8 cellular contexts compared by ENCODE assay signal in the genomic region with DNA sequence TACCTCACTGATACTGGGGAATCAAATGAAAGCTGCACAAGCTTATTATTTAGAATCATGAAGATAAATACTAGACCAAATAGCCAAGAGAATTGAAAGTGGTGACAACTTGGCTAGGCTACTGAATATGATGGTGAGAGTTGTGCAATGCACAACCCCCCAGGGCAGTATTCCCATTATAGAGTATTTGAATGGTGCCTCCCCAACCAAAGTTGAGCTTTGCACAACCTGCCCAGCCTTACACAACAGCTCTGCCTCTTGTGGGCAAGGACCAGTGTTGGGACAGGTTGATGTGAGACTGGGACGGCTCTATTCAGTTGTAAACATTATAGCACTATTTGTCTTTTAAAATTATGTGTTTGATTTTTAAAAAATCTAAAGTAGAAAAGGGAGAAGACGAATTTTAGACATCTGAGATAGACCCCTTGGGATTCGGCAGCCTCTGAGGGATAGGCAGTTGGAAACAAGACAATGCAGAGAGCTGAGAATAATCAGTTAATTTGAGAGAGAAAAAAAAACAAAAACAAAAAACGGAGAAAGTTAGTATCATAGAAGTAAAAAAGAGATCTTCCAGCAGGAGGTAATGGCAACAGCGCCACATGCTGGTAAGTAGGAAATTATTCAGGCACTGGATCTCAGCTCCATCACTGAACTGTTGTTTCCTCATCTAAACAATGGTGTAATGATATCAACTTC.
DNase-seq lines count a peak whose midpoint lies in the region; ATAC-seq and TF ChIP-seq lines count a peak whose summit lies in the region.

No MANE protein-coding gene starts in this region.

- H3K36me3 Mint-ChIP-seq in activated naive CD4-positive, alpha-beta T cell treated with anti-CD3 and anti-CD28 coated beads, Interleukin-2, amount 10 ng/mL, durations not matched to agents 7 days and 5 days, result no peaks in the 10 kb centered on the region

- no peak overlapping the region for H3K23ac ChIP-seq in IMR-90 (ENCODE audit: low read depth, low read length)

- TF ChIP-seq RAD21 in IMR-90 (IDR thresholded peaks at IDR 0.05; ENCODE audit: low read length), result peak; percentile 76

- no peak overlapping the region for H4K91ac ChIP-seq in IMR-90 (ENCODE audit: insufficient read depth, low read depth, low read length)

- no peak overlapping the region for H3K27ac Mint-ChIP-seq in activated naive CD4-positive, alpha-beta T cell treated with anti-CD3 and anti-CD28 coated beads, Interleukin-2, amount 10 ng/mL, durations not matched to agents 7 days and 5 days

- no peaks in the 10 kb centered on the region for H3K79me1 ChIP-seq in IMR-90 (ENCODE audit: low read depth in 1 of 2, low read length in 2 of 2)

- no peak overlapping the region for H2AK9ac ChIP-seq in IMR-90 (replicated peaks; ENCODE audit: low read depth, low read length, poor library complexity)

- no peaks in the 10 kb centered on the region for H3K4me1 ChIP-seq in IMR-90 (ENCODE audit: control insufficient read depth, insufficient read depth, low read length)
- no peaks in the 10 kb centered on the region for H3K4me1 ChIP-seq in cardiac muscle cell (ENCODE audit: low read depth)

- H3K18ac ChIP-seq in IMR-90 (ENCODE audit: low read depth, low read length), result no peak overlapping the region

- H2AK5ac ChIP-seq in IMR-90 (ENCODE audit: low read depth, low read length), result no peak overlapping the region

- H3K9me1 ChIP-seq in IMR-90 (ENCODE audit: insufficient read depth, low read length), result no peaks in the 10 kb centered on the region

- H3K27me3 ChIP-seq in IMR-90 (ENCODE audit: control insufficient read depth, insufficient read depth, low read length) (peaks cover 2% of the 10 kb centered on the region; the same call in 1 of the 2 replicates), cardiac muscle cell (peaks cover 16% of the 10 kb centered on the region)

- no peak overlapping the region for H4K5ac ChIP-seq in IMR-90 (ENCODE audit: low read depth, low read length)

- H3K4me1 Mint-ChIP-seq in activated naive CD4-positive, alpha-beta T cell treated with anti-CD3 and anti-CD28 coated beads, Interleukin-2, amount 10 ng/mL, durations not matched to agents 7 days and 5 days, result peaks cover 13% of the 10 kb centered on the region

- CTCF ChIA-PET in IMR-90 (lab: Yijun Ruan, JAX), result interaction anchor here (0.5 to 3.0 kb wide), 9 partner anchors 14 to 231 kb away, joined by 3 to 16 read pairs (median 5); no protein-coding TSS in a partner anchor
- CTCF ChIA-PET in activated naive CD4-positive, alpha-beta T cell treated with anti-CD3 and anti-CD28 coated beads, Interleukin-2, amount 10 ng/mL, durations not matched to agents 7 days and 5 days (lab: Charles Lee), result interaction anchor here (0.6 to 8.0 kb wide), 45 partner anchors 9 to 558 kb away, joined by 3 to 178 read pairs (median 4); a partner anchor contains a TSS

- no peak overlapping the region for H3K27ac ChIP-seq in IMR-90 (ENCODE audit: insufficient read depth, low read length)
- no peak overlapping the region for H3K27ac ChIP-seq in cardiac muscle cell

- H3K9me3 ChIP-seq in IMR-90 (ENCODE audit: control insufficient read depth, insufficient read depth, low read length) (no peaks in the 10 kb centered on the region), cardiac muscle cell (ENCODE audit: low read depth) (no peaks in the 10 kb centered on the region)

- H2BK5ac ChIP-seq in IMR-90 (ENCODE audit: low read depth, low read length, poor library complexity, severe bottlenecking), result no peak overlapping the region

- H3K4me3 ChIP-seq in IMR-90 (ENCODE audit: insufficient read depth, low read depth, low read length) (no peak overlapping the region), cardiac muscle cell (no peak overlapping the region), skeletal muscle cell (ENCODE audit: low read depth, low read length) (no peak overlapping the region)

- TF ChIP-seq CTCF in IMR-90 (conservative IDR thresholded peaks at IDR 0.05; ENCODE audit: low read depth, low read length), result peak; percentile 83
- peak; percentile 76 for TF ChIP-seq CTCF in cardiac muscle cell (IDR thresholded peaks at IDR 0.05; ENCODE audit: low read depth, low read length)

- intact Hi-C loops in IMR-90 (cut with micrococcal nuclease), result loop anchor here (1.0 to 2.0 kb wide), 3 partner anchors 135 to 241 kb away; no protein-coding TSS in a partner anchor

- H4K8ac ChIP-seq in IMR-90 (ENCODE audit: low read depth in 2 of 2, low read length in 2 of 2), result no peak overlapping the region

- POLR2A ChIA-PET in IMR-90 (lab: Charles Lee; ENCODE audit: unreplicated experiment), result no interaction called here

- ATAC-seq in IMR-90 (ENCODE audit: low read depth) (peak; percentile 89), GM21717 (IDR thresholded peaks at IDR 0.05; ENCODE audit: unreplicated experiment) (no peak), HG03135 (IDR thresholded peaks at IDR 0.05; ENCODE audit: unreplicated experiment) (no peak)

- BruUV-seq in IMR-90 (replicated peaks; lab: Mats Ljungman, UMichigan), result no TSS peak

- H3K4me3 Mint-ChIP-seq in activated naive CD4-positive, alpha-beta T cell treated with anti-CD3 and anti-CD28 coated beads, Interleukin-2, amount 10 ng/mL, durations not matched to agents 7 days and 5 days, result no peak overlapping the region

- DNase-seq in DMS153 treated with DMSO at 0.1 percent for 48 hours (lab: John Stamatoyannopoulos, UW; ENCODE audit: unreplicated experiment), result peak; percentile 52
- peak; percentile 62 for DNase-seq in IMR-90
- DNase-seq in OCI-M1 (lab: John Stamatoyannopoulos, UW), result peak; percentile 65
- DNase-seq in activated naive CD4-positive, alpha-beta T cell treated with anti-CD3 and anti-CD28 coated beads, Interleukin-2, amount 10 ng/mL, durations not matched to agents 7 days and 5 days, result peak; percentile 71
- peak; percentile 54 to 76 for DNase-seq in cardiac muscle cell (ENCODE audit: low read depth in 1 of 2, low spot score in 1 of 2)
- peak; percentile 18 for DNase-seq in skeletal muscle cell (ENCODE audit: low read depth)

- no peak overlapping the region for H3K4me2 ChIP-seq in IMR-90 (ENCODE audit: low read depth, low read length)

- H3K9ac ChIP-seq in IMR-90 (ENCODE audit: low read depth, low read length), result no peak overlapping the region

- no peaks in the 10 kb centered on the region for H3K9me3 Mint-ChIP-seq in activated naive CD4-positive, alpha-beta T cell treated with anti-CD3 and anti-CD28 coated beads, Interleukin-2, amount 10 ng/mL, durations not matched to agents 7 days and 5 days

- no peaks in the 10 kb centered on the region for H4K20me1 ChIP-seq in IMR-90 (ENCODE audit: insufficient read depth, low read length)

- H3K14ac ChIP-seq in IMR-90 (replicated peaks; ENCODE audit: low read depth, low read length), result no peak overlapping the region

- WGBS in IMR-90 (ENCODE audit: extremely low coverage in 2 of 2, insufficient read length in 1 of 2), 2 experiments, result no CpG with 5 or more reads among the region's 5 CpGs

- H3K36me3 ChIP-seq in IMR-90 (ENCODE audit: control insufficient read depth, insufficient read depth, low read length), result no peaks in the 10 kb centered on the region
- H3K36me3 ChIP-seq in cardiac muscle cell, result no peaks in the 10 kb centered on the region

- no peak overlapping the region for H2BK120ac ChIP-seq in IMR-90 (ENCODE audit: low read depth, low read length)

- H3K4ac ChIP-seq in IMR-90 (ENCODE audit: low read depth, low read length), result no peak overlapping the region

- TF ChIP-seq POLR2A in IMR-90 (IDR thresholded peaks at IDR 0.05; ENCODE audit: low read depth, low read length), result no peak

- H3K27me3 Mint-ChIP-seq in activated naive CD4-positive, alpha-beta T cell treated with anti-CD3 and anti-CD28 coated beads, Interleukin-2, amount 10 ng/mL, durations not matched to agents 7 days and 5 days, result peaks cover 21% of the 10 kb centered on the region

- no peak overlapping the region for H2BK15ac ChIP-seq in IMR-90 (ENCODE audit: low read depth, low read length)

- H2AFZ ChIP-seq in IMR-90 (replicated peaks; ENCODE audit: low read length, poor library complexity), result no peak overlapping the region

- no peak overlapping the region for H3K56ac ChIP-seq in IMR-90 (ENCODE audit: extremely low read depth, insufficient read depth, low read length)

- in situ Hi-C loops in IMR-90 (cut with MboI; ENCODE audit: low sequenced_read_pairs), result loop anchor here (5.0 kb wide), 1 partner anchor 133 kb away; no protein-coding TSS in a partner anchor

- H2BK20ac ChIP-seq in IMR-90 (ENCODE audit: low read depth, low read length), result no peak overlapping the region

- dilution Hi-C loops in IMR-90 (cut with HindIII; ENCODE audit: low sequenced_read_pairs, unreplicated experiment), result no loop called here

TF ChIP-seq in IMR-90, 13 proteins besides CTCF, POLR2A, EP300 and RAD21:
- TF ChIP-seq RCOR1 (IDR thresholded peaks at IDR 0.05; ENCODE audit: insufficient replicate concordance, low read length) (no peak), SMC3 (IDR thresholded peaks at IDR 0.05; ENCODE audit: low read depth, low read length) (peak; percentile 65)

Comparison
In these comparisons a context has a peak if more than half of its experiments do, and no peak if none do; other contexts are left out.
1. DNase-seq: peak in every context shown above with its lines; median percentile 71 in activated naive CD4-positive, alpha-beta T cell treated with anti-CD3 and anti-CD28 coated beads, Interleukin-2, amount 10 ng/mL, durations not matched to agents 7 days and 5 days; 65 in OCI-M1; 65 in cardiac muscle cell; 62 in IMR-90; 52 in DMS153 treated with DMSO at 0.1 percent for 48 hours; 18 in skeletal muscle cell.